Comparison of ENCODE assay signal across 14 cellular contexts in the genomic region with DNA sequence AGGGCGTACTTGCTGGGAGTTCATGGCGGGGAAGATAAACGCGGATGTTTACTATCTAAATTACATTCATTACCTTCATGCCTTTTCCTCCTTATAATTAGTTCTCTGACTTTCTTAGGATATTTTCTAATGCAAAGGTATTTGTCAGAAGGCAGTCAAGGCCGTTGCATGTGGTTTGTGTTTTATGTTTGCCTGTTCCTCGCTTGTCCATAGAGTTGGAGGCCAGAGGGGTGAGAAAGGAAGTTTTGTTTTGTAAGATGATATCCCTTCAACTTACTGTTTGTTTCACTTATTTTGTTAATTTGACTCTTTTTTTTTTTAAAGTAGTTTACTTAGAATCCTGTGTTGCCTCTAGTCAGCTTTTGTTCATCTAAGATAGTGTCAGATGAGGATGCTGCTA. TPM values are rescaled to one million over a fixed set of nuclear protein-coding genes. Genes with fewer than 3 reads are reported as not detected.
DNase-seq lines count a peak whose midpoint lies in the region; TF ChIP-seq lines count a peak whose summit lies in the region.
"Had no signal": no experiment of that assay in that cellular context is flagged by ENCODE, and none has a peak within 500 bp of the region (broad histone marks: within the 10 kb centered on the region; RNA-seq: fewer than 3 reads in every experiment).

No MANE protein-coding gene starts in this region.

- H3K36me3 Mint-ChIP-seq in MCF 10A (ENCODE audit: insufficient read depth, unreplicated experiment) (peaks cover 12% of the 10 kb centered on the region), type B pancreatic cell (no peaks in the 10 kb centered on the region)
- H3K36me3 Mint-ChIP-seq: CD8-positive, alpha-beta memory T cell had no signal

- POLR2A ChIA-PET in MCF 10A (lab: Yijun Ruan, JAX) = interaction anchor here (0.6 to 1.3 kb wide), 6 partner anchors 13 to 139 kb away, joined by 3 to 8 read pairs (median 4); no protein-coding TSS in a partner anchor

- BruUV-seq in MCF 10A (replicated peaks; lab: Mats Ljungman, UMichigan) = no TSS peak

- DNase-seq in MCF 10A (ENCODE audit: unreplicated experiment) = no peak
- no peak for DNase-seq in breast epithelium (ENCODE audit: low spot score in 2 of 2)
- DNase-seq in coronary artery (ENCODE audit: low spot score) = no peak
- no peak for DNase-seq in type B pancreatic cell (ENCODE audit: extremely low spot score, unreplicated experiment)
- DNase-seq in 8988T = no peak
- DNase-seq in NCI-H187 treated with DMSO at 0.1 percent for 48 hours (lab: John Stamatoyannopoulos, UW) = no peak
- no peak for DNase-seq in HuH-7 (ENCODE audit: low spot score)
- DNase-seq: activated CD8-positive, alpha-beta T cell treated with anti-CD3 and anti-CD28 coated beads, Interleukin-2, amount 10 ng/mL, durations not matched to agents 7 days and 5 days; CD8-positive, alpha-beta memory T cell; stimulated activated CD4-positive, alpha-beta T cell treated with anti-CD3 and anti-CD28 coated beads, Interleukin-15, amount 100 ng/mL, for 24 hours had no signal

- H3K9me3 ChIP-seq in breast epithelium = no peaks in the 10 kb centered on the region
- H3K9me3 ChIP-seq in muscle layer of duodenum (ENCODE audit: control insufficient read depth in 1 of 2, low read length in 2 of 2) = no peaks in the 10 kb centered on the region
- H3K9me3 ChIP-seq: testis had no signal

- H3K27me3 ChIP-seq in breast epithelium (no peaks in the 10 kb centered on the region), muscle layer of duodenum (ENCODE audit: low read depth, low read length) (no peaks in the 10 kb centered on the region)
- H3K27me3 ChIP-seq: testis had no signal

- H3K4me1 Mint-ChIP-seq in MCF 10A (ENCODE audit: insufficient read depth, unreplicated experiment) (peaks cover 31% of the 10 kb centered on the region), type B pancreatic cell (ENCODE audit: unreplicated experiment) (peaks cover 33% of the 10 kb centered on the region)

- H3K4me3 Mint-ChIP-seq in MCF 10A (ENCODE audit: unreplicated experiment) (no peak overlapping the region), type B pancreatic cell (no peak overlapping the region)
- H3K4me3 Mint-ChIP-seq: activated CD8-positive, alpha-beta T cell treated with anti-CD3 and anti-CD28 coated beads, Interleukin-2, amount 10 ng/mL, durations not matched to agents 7 days and 5 days; activated T-helper 17 cell treated with anti-CD3 and anti-CD28 coated beads, Interleukin-2, amount 50 U/mL, for 72 hours; CD8-positive, alpha-beta memory T cell had no signal

- H3K27me3 Mint-ChIP-seq in MCF 10A (ENCODE audit: insufficient read depth, unreplicated experiment) = no peaks in the 10 kb centered on the region
- H3K27me3 Mint-ChIP-seq in type B pancreatic cell = peaks cover 6% of the 10 kb centered on the region

- peak overlapping the region in 1 of 3 donors; percentile 38 for H3K4me3 ChIP-seq in breast epithelium
- peak overlapping the region; percentile 26 for H3K4me3 ChIP-seq in coronary artery
- peak overlapping the region in 1 of 2 donors; percentile 23 for H3K4me3 ChIP-seq in muscle layer of duodenum (ENCODE audit: low read depth in 1 of 2, low read length in 2 of 2)
- H3K4me3 ChIP-seq: testis had no signal

- H3K27ac Mint-ChIP-seq in MCF 10A (ENCODE audit: low read depth, unreplicated experiment) = peak overlapping the region; percentile 87
- peak overlapping the region; percentile 83 for H3K27ac Mint-ChIP-seq in type B pancreatic cell
- H3K27ac Mint-ChIP-seq: activated CD8-positive, alpha-beta T cell treated with anti-CD3 and anti-CD28 coated beads, Interleukin-2, amount 10 ng/mL, durations not matched to agents 7 days and 5 days; activated T-helper 17 cell treated with anti-CD3 and anti-CD28 coated beads, Interleukin-2, amount 50 U/mL, for 72 hours; CD8-positive, alpha-beta memory T cell had no signal

- TF ChIP-seq CTCF in MCF 10A (IDR thresholded peaks at IDR 0.05; ENCODE audit: unreplicated experiment) = no peak
- TF ChIP-seq CTCF in breast epithelium (IDR thresholded peaks at IDR 0.05) = no peak
- no peak for TF ChIP-seq CTCF in coronary artery (IDR thresholded peaks at IDR 0.05)
- no peak for TF ChIP-seq CTCF in type B pancreatic cell (conservative IDR thresholded peaks at IDR 0.05)

- H3K9me3 Mint-ChIP-seq in MCF 10A (ENCODE audit: unreplicated experiment) (no peaks in the 10 kb centered on the region), type B pancreatic cell (peaks cover 5% of the 10 kb centered on the region)
- H3K9me3 Mint-ChIP-seq: activated T-helper 17 cell treated with anti-CD3 and anti-CD28 coated beads, Interleukin-2, amount 50 U/mL, for 72 hours; CD8-positive, alpha-beta memory T cell had no signal

- intact Hi-C loops in MCF 10A (cut with micrococcal nuclease) (no loop called here), breast epithelium (cut with DNase I; ENCODE audit: low total_unique reads) (no loop called here)

- CTCF ChIA-PET in MCF 10A (lab: Yijun Ruan, JAX) = interaction anchor here (0.6 to 1.3 kb wide), 5 partner anchors 161 to 326 kb away, joined by 3 to 6 read pairs (median 4); no protein-coding TSS in a partner anchor

- H3K27ac ChIP-seq in breast epithelium (peak overlapping the region in 1 of 2 donors; percentile 57), coronary artery (peak overlapping the region; percentile 25 to 76), muscle layer of duodenum (ENCODE audit: low read length) (peak overlapping the region; percentile 34)
- H3K27ac ChIP-seq: parathyroid adenoma had no signal

- no peaks in the 10 kb centered on the region for H3K4me1 ChIP-seq in breast epithelium
- H3K4me1 ChIP-seq in muscle layer of duodenum (ENCODE audit: control insufficient read depth in 1 of 2, insufficient read depth in 2 of 2, low read length in 2 of 2) = peaks cover 5 to 6% of the 10 kb centered on the region in 2 donors
- H3K4me1 ChIP-seq: parathyroid adenoma, testis had no signal

- no peak for TF ChIP-seq POLR2A in breast epithelium (IDR thresholded peaks at IDR 0.05)

- H3K36me3 ChIP-seq in breast epithelium = no peaks in the 10 kb centered on the region
- peaks cover 0 to under 1% of the 10 kb centered on the region in 2 donors for H3K36me3 ChIP-seq in muscle layer of duodenum (ENCODE audit: control insufficient read depth in 1 of 2, insufficient read depth in 2 of 2, low read length in 2 of 2)

RNA-seq across cellular contexts. Expression of gene CCN2, which starts 4.0 kb away (rescaled TPM):
- 10.9 and 49.4 TPM in 2 replicates for total RNA-seq in MCF 10A (2022)
- total RNA-seq in breast epithelium = 100 to 1,000 TPM in 1 of 3 donors, 10 to 100 TPM in 2; 91.1 to 122 (median 95.0) TPM
- 33.8 and 75.5 TPM in 2 replicates for total RNA-seq in type B pancreatic cell (ENCODE audit: low replicate concordance)
- total RNA-seq: activated CD8-positive, alpha-beta T cell treated with anti-CD3 and anti-CD28 coated beads, Interleukin-2, amount 10 ng/mL, durations not matched to agents 7 days and 5 days; activated T-helper 17 cell treated with anti-CD3 and anti-CD28 coated beads, Interleukin-2, amount 50 U/mL, for 72 hours; CD8-positive, alpha-beta memory T cell had no signal
